ENCODE assay signal across 1 cellular context in the genomic region with DNA sequence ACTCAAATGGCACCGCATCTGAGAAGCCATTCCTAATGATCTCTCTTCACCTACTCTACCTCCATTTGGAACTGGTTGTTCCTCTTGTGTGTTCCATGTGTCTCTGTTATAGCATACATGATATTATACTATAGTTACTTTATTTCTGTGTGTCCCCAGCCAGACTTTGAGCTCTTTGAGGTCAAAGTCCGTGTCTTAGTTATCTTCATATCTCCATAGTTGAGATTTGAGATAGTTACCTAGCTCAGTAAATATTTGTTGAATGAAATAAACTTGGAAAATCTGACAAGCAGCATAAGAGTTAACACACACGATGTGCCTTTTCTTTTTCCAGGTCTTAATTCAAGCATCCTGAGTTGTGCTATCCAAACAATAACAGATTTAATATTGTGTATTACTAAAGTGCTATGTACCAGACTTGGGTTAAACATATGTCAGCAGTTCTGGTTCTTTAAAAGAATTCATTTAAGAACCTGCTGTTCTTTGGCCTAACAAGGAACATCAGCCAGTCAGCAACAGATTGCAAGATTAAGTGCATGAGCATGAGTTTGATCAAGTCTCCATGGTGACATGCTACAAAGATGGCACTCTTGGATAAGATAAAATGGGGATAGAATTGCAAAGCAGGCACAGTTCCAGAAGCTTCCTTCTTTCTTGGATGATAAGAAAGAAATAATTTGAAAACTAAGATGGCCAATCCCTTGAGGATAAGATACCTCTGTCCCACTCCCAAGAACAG.
TF ChIP-seq lines count a peak whose summit lies in the region.

No MANE protein-coding gene starts in this region.

TF ChIP-seq in K562, 482 proteins besides CTCF, POLR2A, EP300 and RAD21 (continued from another document):
- no peak for TF ChIP-seq ZNF408 (CRISPR knock-in tag; IDR thresholded peaks at IDR 0.05; ENCODE audit: low read depth)
